ENCODE assay signal across 25 cellular contexts in the genomic region with DNA sequence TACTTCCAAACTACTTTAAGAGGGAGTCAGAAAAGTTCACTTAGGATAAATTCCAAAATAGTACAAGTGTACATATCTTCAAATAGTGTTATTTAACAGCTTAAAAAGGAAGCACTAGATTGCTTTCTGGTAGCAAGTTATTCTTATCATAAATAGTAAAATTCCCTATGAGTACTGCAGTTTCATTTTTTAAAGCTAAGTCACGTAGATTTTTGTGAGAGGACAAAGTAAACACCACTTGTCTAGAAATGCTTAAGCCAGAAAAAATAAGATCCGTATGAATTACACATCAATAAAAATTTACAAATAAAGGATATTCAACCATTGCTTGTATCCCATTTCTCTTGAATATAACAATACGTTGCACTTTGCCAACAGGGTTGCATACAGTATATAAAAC. TPM values are rescaled to one million over a fixed set of nuclear protein-coding genes. Genes with fewer than 3 reads are reported as not detected.
DNase-seq lines count a peak whose midpoint lies in the region; ATAC-seq, FAIRE-seq and TF ChIP-seq lines count a peak whose summit lies in the region.
"Had no signal": no experiment of that assay in that cellular context is flagged by ENCODE, and none has a peak within 500 bp of the region (broad histone marks: within the 10 kb centered on the region; RNA-seq: fewer than 3 reads in every experiment).

No MANE protein-coding gene starts in this region.

- no peak for TF ChIP-seq RAD21 in IMR-90 (IDR thresholded peaks at IDR 0.05; ENCODE audit: low read length)

- H3K4ac ChIP-seq in IMR-90 (ENCODE audit: low read depth, low read length): no peak overlapping the region

- no peak overlapping the region for H2AK5ac ChIP-seq in IMR-90 (ENCODE audit: low read depth, low read length)

- H3K4me2 ChIP-seq in IMR-90 (ENCODE audit: low read depth, low read length): peak overlapping the region; percentile 33; the same call in 1 of the 2 replicates
- H3K4me2 ChIP-seq: PC-9 had no signal

- ATAC-seq in CD4-positive, CD25-positive, alpha-beta regulatory T cell (ENCODE audit: low read depth in 2 of 2): no peak
- ATAC-seq in IMR-90 (ENCODE audit: low read depth) (peak; percentile 67), HG02885 (IDR thresholded peaks at IDR 0.05; ENCODE audit: poor library complexity, unreplicated experiment) (no peak)
- ATAC-seq: HepG2, K562 had no signal

- peak overlapping the region; percentile 11 for H3K4me3 ChIP-seq in CD4-positive, CD25-positive, alpha-beta regulatory T cell (ENCODE audit: low read depth, low read length)
- no peak overlapping the region for H3K4me3 ChIP-seq in IMR-90 (ENCODE audit: insufficient read depth, low read depth, low read length)
- H3K4me3 ChIP-seq: K562, PC-9, SJSA1 had no signal

- H2AK9ac ChIP-seq in IMR-90 (replicated peaks; ENCODE audit: low read depth, low read length, poor library complexity): no peak overlapping the region

- peak overlapping the region; percentile 14 for H3K27ac ChIP-seq in CD4-positive, CD25-positive, alpha-beta regulatory T cell (ENCODE audit: insufficient read depth, low read length, poor library complexity, severe bottlenecking)
- H3K27ac ChIP-seq in IMR-90 (ENCODE audit: insufficient read depth, low read length): no peak overlapping the region
- H3K27ac ChIP-seq: PC-9, SJSA1 had no signal

- FAIRE-seq in GM19239 (lab: Jason Lieb, UNC): no peak
- FAIRE-seq: GM12892, H54, HepG2, K562 had no signal

- no peak for DNase-seq in CD4-positive, CD25-positive, alpha-beta regulatory T cell
- peak; percentile 53 for DNase-seq in IMR-90
- no peak for DNase-seq in activated CD4-positive, alpha-beta memory T cell treated with anti-CD3 and anti-CD28 coated beads, Interleukin-2, amount 10 ng/mL, durations not matched to agents 7 days and 5 days
- DNase-seq in osteocyte (ENCODE audit: extremely low spot score, unreplicated experiment): no peak
- no peak for DNase-seq in ecto neural progenitor cell (ENCODE audit: low spot score)
- DNase-seq in GM19239 (ENCODE audit: insufficient read length, low spot score): no peak
- DNase-seq: C1 segment of cervical spinal cord, Calu3, DMS79 treated with DMSO at 0.1 percent for 48 hours, GF-D8, NCI-H1105 treated with DMSO at 0.1 percent for 48 hours, NCI-H146, NCI-H2029, NCI-H446, NCI-H524 treated with DMSO at 0.1 percent for 48 hours, NCI-H82, PC-9, Right ventricle myocardium superior, RPMI8226 had no signal

- no CpG with 5 or more reads among the region's 3 CpGs for WGBS in IMR-90 (ENCODE audit: extremely low coverage in 2 of 2, insufficient read length in 1 of 2), 2 experiments

- in situ Hi-C loops in IMR-90 (cut with MboI; ENCODE audit: low sequenced_read_pairs): no loop called here

- no peak overlapping the region for H3K56ac ChIP-seq in IMR-90 (ENCODE audit: extremely low read depth, insufficient read depth, low read length)

- no peak overlapping the region for H3K4me3 Mint-ChIP-seq in CD4-positive, CD25-positive, alpha-beta regulatory T cell
- no peak overlapping the region for H3K4me3 Mint-ChIP-seq in activated CD4-positive, alpha-beta memory T cell treated with anti-CD3 and anti-CD28 coated beads, Interleukin-2, amount 10 ng/mL, durations not matched to agents 7 days and 5 days
- no peak overlapping the region for H3K4me3 Mint-ChIP-seq in osteocyte (ENCODE audit: unreplicated experiment)

- peaks cover 62% of the 10 kb centered on the region for H3K36me3 ChIP-seq in CD4-positive, CD25-positive, alpha-beta regulatory T cell (ENCODE audit: control insufficient read depth, insufficient read depth, low read length)
- peaks cover 19% of the 10 kb centered on the region for H3K36me3 ChIP-seq in IMR-90 (ENCODE audit: control insufficient read depth, insufficient read depth, low read length)

- H3K9me3 ChIP-seq in CD4-positive, CD25-positive, alpha-beta regulatory T cell (ENCODE audit: control insufficient read depth in 2 of 2, low read length in 2 of 2): no peaks in the 10 kb centered on the region
- H3K9me3 ChIP-seq in IMR-90 (ENCODE audit: control insufficient read depth, insufficient read depth, low read length): no peaks in the 10 kb centered on the region
- H3K9me3 ChIP-seq: SJSA1 had no signal

- peaks cover 3% of the 10 kb centered on the region; the same call in 1 of the 2 replicates for H3K9me1 ChIP-seq in IMR-90 (ENCODE audit: insufficient read depth, low read length)

- H2BK5ac ChIP-seq in IMR-90 (ENCODE audit: low read depth, low read length, poor library complexity, severe bottlenecking): no peak overlapping the region

- H4K20me1 ChIP-seq in IMR-90 (ENCODE audit: insufficient read depth, low read length): peaks cover 41% of the 10 kb centered on the region; the same call in 1 of the 2 replicates

- H3K4me1 Mint-ChIP-seq in CD4-positive, CD25-positive, alpha-beta regulatory T cell: peaks cover 24 to 63% (median 40%) of the 10 kb centered on the region in 4 donors
- peaks cover 70% of the 10 kb centered on the region for H3K4me1 Mint-ChIP-seq in activated CD4-positive, alpha-beta memory T cell treated with anti-CD3 and anti-CD28 coated beads, Interleukin-2, amount 10 ng/mL, durations not matched to agents 7 days and 5 days
- H3K4me1 Mint-ChIP-seq in osteocyte (ENCODE audit: unreplicated experiment): peaks cover 26% of the 10 kb centered on the region

- no peak overlapping the region for H2BK20ac ChIP-seq in IMR-90 (ENCODE audit: low read depth, low read length)

- TF ChIP-seq CTCF in IMR-90 (conservative IDR thresholded peaks at IDR 0.05; ENCODE audit: low read depth, low read length) (no peak), osteocyte (IDR thresholded peaks at IDR 0.05) (no peak)

- no peak overlapping the region for H3K18ac ChIP-seq in IMR-90 (ENCODE audit: low read depth, low read length)

- no peaks in the 10 kb centered on the region for H3K9me3 Mint-ChIP-seq in CD4-positive, CD25-positive, alpha-beta regulatory T cell
- H3K9me3 Mint-ChIP-seq in activated CD4-positive, alpha-beta memory T cell treated with anti-CD3 and anti-CD28 coated beads, Interleukin-2, amount 10 ng/mL, durations not matched to agents 7 days and 5 days: no peaks in the 10 kb centered on the region
- H3K9me3 Mint-ChIP-seq in osteocyte (ENCODE audit: unreplicated experiment): no peaks in the 10 kb centered on the region

- no peaks in the 10 kb centered on the region for H3K27me3 ChIP-seq in CD4-positive, CD25-positive, alpha-beta regulatory T cell (ENCODE audit: control insufficient read depth, insufficient read depth, low read length)
- no peaks in the 10 kb centered on the region for H3K27me3 ChIP-seq in IMR-90 (ENCODE audit: control insufficient read depth, insufficient read depth, low read length)
- H3K27me3 ChIP-seq: SJSA1 had no signal

- H3K9ac ChIP-seq in IMR-90 (ENCODE audit: low read depth, low read length): no peak overlapping the region

- no peak overlapping the region for H3K23ac ChIP-seq in IMR-90 (ENCODE audit: low read depth, low read length)

- no peaks in the 10 kb centered on the region for H3K27me3 Mint-ChIP-seq in CD4-positive, CD25-positive, alpha-beta regulatory T cell
- H3K27me3 Mint-ChIP-seq in activated CD4-positive, alpha-beta memory T cell treated with anti-CD3 and anti-CD28 coated beads, Interleukin-2, amount 10 ng/mL, durations not matched to agents 7 days and 5 days: no peaks in the 10 kb centered on the region
- no peaks in the 10 kb centered on the region for H3K27me3 Mint-ChIP-seq in osteocyte (ENCODE audit: unreplicated experiment)

- H4K5ac ChIP-seq in IMR-90 (ENCODE audit: low read depth, low read length): no peak overlapping the region

- H2BK120ac ChIP-seq in IMR-90 (ENCODE audit: low read depth, low read length): no peak overlapping the region

- POLR2A ChIA-PET in IMR-90 (lab: Charles Lee; ENCODE audit: unreplicated experiment): no interaction called here
- POLR2A ChIA-PET in activated CD4-positive, alpha-beta memory T cell treated with anti-CD3 and anti-CD28 coated beads, Interleukin-2, amount 10 ng/mL, durations not matched to agents 7 days and 5 days (lab: Charles Lee): interaction anchor here (0.9 to 4.6 kb wide), 7 partner anchors 11 to 168 kb away, joined by 3 to 25 read pairs (median 10); a partner anchor contains a TSS

- CTCF ChIA-PET in IMR-90 (lab: Yijun Ruan, JAX): interaction anchor here (0.6 to 1.4 kb wide), 4 partner anchors 10 to 164 kb away, joined by 3 read pairs; no protein-coding TSS in a partner anchor
- CTCF ChIA-PET in activated CD4-positive, alpha-beta memory T cell treated with anti-CD3 and anti-CD28 coated beads, Interleukin-2, amount 10 ng/mL, durations not matched to agents 7 days and 5 days (lab: Charles Lee): interaction anchor here (0.6 to 5.4 kb wide), 10 partner anchors 11 to 164 kb away, joined by 3 to 131 read pairs (median 6); a partner anchor contains a TSS

- intact Hi-C loops in IMR-90 (cut with micrococcal nuclease): loop anchor here (5.0 kb wide), 2 partner anchors 159 to 266 kb away; no protein-coding TSS in a partner anchor

- H4K91ac ChIP-seq in IMR-90 (ENCODE audit: insufficient read depth, low read depth, low read length): no peak overlapping the region

- no peak overlapping the region for H3K27ac Mint-ChIP-seq in CD4-positive, CD25-positive, alpha-beta regulatory T cell
- peak overlapping the region; percentile 4 for H3K27ac Mint-ChIP-seq in activated CD4-positive, alpha-beta memory T cell treated with anti-CD3 and anti-CD28 coated beads, Interleukin-2, amount 10 ng/mL, durations not matched to agents 7 days and 5 days
- peak overlapping the region; percentile 31 for H3K27ac Mint-ChIP-seq in osteocyte (ENCODE audit: unreplicated experiment)

- H3K14ac ChIP-seq in IMR-90 (replicated peaks; ENCODE audit: low read depth, low read length): no peak overlapping the region

- no peak overlapping the region for H4K8ac ChIP-seq in IMR-90 (ENCODE audit: low read depth in 2 of 2, low read length in 2 of 2)

- H3K79me1 ChIP-seq in IMR-90 (ENCODE audit: low read depth in 1 of 2, low read length in 2 of 2): peaks cover 22 to 49% of the 10 kb centered on the region in 2 experiments

- TF ChIP-seq POLR2A in IMR-90 (IDR thresholded peaks at IDR 0.05; ENCODE audit: low read depth, low read length): no peak

- BruUV-seq in IMR-90 (replicated peaks; lab: Mats Ljungman, UMichigan): no TSS peak

- dilution Hi-C loops in IMR-90 (cut with HindIII; ENCODE audit: low sequenced_read_pairs, unreplicated experiment): no loop called here

- no peak overlapping the region for H2AFZ ChIP-seq in IMR-90 (replicated peaks; ENCODE audit: low read length, poor library complexity)
- H2AFZ ChIP-seq: PC-9 had no signal

- H2BK15ac ChIP-seq in IMR-90 (ENCODE audit: low read depth, low read length): no peak overlapping the region

- peaks cover 28% of the 10 kb centered on the region for H3K36me3 Mint-ChIP-seq in CD4-positive, CD25-positive, alpha-beta regulatory T cell
- H3K36me3 Mint-ChIP-seq in activated CD4-positive, alpha-beta memory T cell treated with anti-CD3 and anti-CD28 coated beads, Interleukin-2, amount 10 ng/mL, durations not matched to agents 7 days and 5 days (ENCODE audit: low read depth): peaks cover 71% of the 10 kb centered on the region
- peaks cover 37% of the 10 kb centered on the region for H3K36me3 Mint-ChIP-seq in osteocyte (ENCODE audit: unreplicated experiment)

- peaks cover 24% of the 10 kb centered on the region for H3K4me1 ChIP-seq in CD4-positive, CD25-positive, alpha-beta regulatory T cell (ENCODE audit: control insufficient read depth, insufficient read depth, low read length, poor library complexity, severe bottlenecking)
- peaks cover 8% of the 10 kb centered on the region for H3K4me1 ChIP-seq in IMR-90 (ENCODE audit: control insufficient read depth, insufficient read depth, low read length)
- H3K4me1 ChIP-seq: SJSA1 had no signal

RNA-seq across cellular contexts. Expression of a gene that starts 19.2 kb away (rescaled TPM):
- 124 TPM for total RNA-seq in CD4-positive, CD25-positive, alpha-beta regulatory T cell
- polyA plus RNA-seq in CD4-positive, CD25-positive, alpha-beta regulatory T cell: 10 to 100 TPM; 59.6 to 81.3 (median 69.9) TPM
- total RNA-seq in IMR-90 (2012; rRNA removed): 49.2 and 53.1 TPM in 2 replicates
- 20.2 and 23.7 TPM in 2 replicates for polyA plus RNA-seq in IMR-90 (2012; rRNA removed)
- polyA plus RNA-seq in IMR-90 (2012; cell fraction: cytosol; rRNA removed): 9.2 and 12.6 TPM in 2 replicates
- polyA plus RNA-seq in IMR-90 (2012; cell fraction: nucleus; rRNA removed; ENCODE audit: low replicate concordance): 7.9 and 36.5 TPM in 2 replicates
- total RNA-seq in activated CD4-positive, alpha-beta memory T cell treated with anti-CD3 and anti-CD28 coated beads, Interleukin-2, amount 10 ng/mL, durations not matched to agents 7 days and 5 days: 100 to 1,000 TPM; 104 to 119 TPM
- total RNA-seq in osteocyte: 55.6 and 63.0 TPM in 2 replicates

Comparison
In these comparisons a context has a peak if more than half of its experiments do, and no peak if none do; other contexts are left out.
1. H3K27ac Mint-ChIP-seq: peak in activated CD4-positive, alpha-beta memory T cell treated with anti-CD3 and anti-CD28 coated beads, Interleukin-2, amount 10 ng/mL, durations not matched to agents 7 days and 5 days (single experiment) and osteocyte (single experiment); none in CD4-positive, CD25-positive, alpha-beta regulatory T cell (0 of 3).